Comparison of ENCODE assay signal across 2 cellular contexts in genomic region chr2:64463784-64464183, GRCh38.
TF ChIP-seq lines count a peak whose summit lies in the region.

No MANE protein-coding gene starts in this region.

TF ChIP-seq in A549, 52 proteins besides CTCF, POLR2A, EP300 and RAD21:
- TF ChIP-seq BCL3 (IDR thresholded peaks at IDR 0.05) (no peak), ZC3H11A (IDR thresholded peaks at IDR 0.05) (no peak), CBX2 (IDR thresholded peaks at IDR 0.05; ENCODE audit: borderline replicate concordance, low read depth) (no peak), MAZ (IDR thresholded peaks at IDR 0.05; ENCODE audit: borderline replicate concordance, low read depth, low read length) (no peak), KDM5A (IDR thresholded peaks at IDR 0.05) (no peak), CHD2 (IDR thresholded peaks at IDR 0.05; ENCODE audit: low read length, partially characterized antibody) (no peak)

TF ChIP-seq in GM12878, 131 proteins besides CTCF, POLR2A, EP300 and RAD21 (continued from another document):
- TF ChIP-seq RUNX3 (IDR thresholded peaks at IDR 0.05; ENCODE audit: low read length) = 0 out of 2 replicates have a peak, but pooled peaks have one; percentile 39
- TF ChIP-seq TCF7 (IDR thresholded peaks at IDR 0.05; ENCODE audit: borderline replicate concordance) = no peak
- no peak for TF ChIP-seq ZBTB40 (IDR thresholded peaks at IDR 0.05; ENCODE audit: borderline replicate concordance)
- no peak for TF ChIP-seq RAD51 (IDR thresholded peaks at IDR 0.05)
